27 cellular contexts compared by ENCODE assay signal in the genomic region with DNA sequence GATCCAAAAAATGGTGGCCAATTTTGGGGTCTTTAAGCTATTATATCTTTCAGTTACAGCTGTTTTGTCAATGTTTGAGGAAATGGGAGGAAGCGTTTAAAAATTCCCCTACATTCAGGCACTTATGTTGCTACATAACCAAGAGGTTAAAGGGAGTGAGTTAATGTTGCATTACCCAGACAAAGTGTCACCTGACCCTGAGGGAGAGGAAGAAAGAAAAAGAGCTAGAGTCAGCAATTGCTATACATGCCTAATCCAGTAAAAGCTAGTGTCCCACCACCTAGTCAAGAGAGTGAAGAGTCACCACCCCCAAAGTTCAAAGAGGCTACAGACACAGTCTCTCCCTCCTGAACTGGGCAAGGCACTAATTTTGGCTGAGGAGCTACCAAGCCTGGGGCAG.
"Had no signal": no experiment of that assay in that cellular context is flagged by ENCODE, and none has a peak within 500 bp of the region (broad histone marks: within the 10 kb centered on the region; RNA-seq: fewer than 3 reads in every experiment).

No MANE protein-coding gene starts in this region.

- DNase-seq: activated CD4-positive, alpha-beta T cell treated with anti-CD3 and anti-CD28 coated beads, Interleukin-2, amount 10 ng/mL, durations not matched to agents 7 days and 5 days; activated CD4-positive, CD25-positive, alpha-beta regulatory T cell treated with anti-CD3 and anti-CD28 coated beads, Interleukin-2, amount 50 U/mL, for 72 hours; activated CD8-positive, alpha-beta memory T cell treated with anti-CD3 and anti-CD28 coated beads, Interleukin-2, amount 10 ng/mL, durations not matched to agents 7 days and 5 days; activated CD8-positive, alpha-beta T cell treated with anti-CD3 and anti-CD28 coated beads for 36 hours; activated T-cell treated with anti-CD3 and anti-CD28 coated beads for 4 hours; aorta; caudate nucleus; dermis blood vessel endothelial cell; effector CD8-positive, alpha-beta T cell; foreskin melanocyte; hippocampal formation; kidney glomerular epithelial cell; left ventricle myocardium inferior; naive thymus-derived CD4-positive, alpha-beta T cell; ovary; stimulated activated CD4-positive, alpha-beta T cell treated with anti-CD3 and anti-CD28 coated beads, Interleukin-4, amount 100 ng/mL, for 24 hours; stimulated activated naive CD8-positive, alpha-beta T cell treated with anti-CD3 and anti-CD28 coated beads, Interleukin-15, Interleukin-2, amounts not matched to agents 100 U/mL and 50 U/mL, for 24 hours; substantia nigra; T-helper 2 cell; thyroid gland; upper lobe of right lung; WERI-Rb-1 had no signal

- H3K27me3 Mint-ChIP-seq: activated CD4-positive, alpha-beta T cell treated with anti-CD3 and anti-CD28 coated beads, Interleukin-2, amount 10 ng/mL, durations not matched to agents 7 days and 5 days; activated T-helper 17 cell treated with anti-CD3 and anti-CD28 coated beads, Interleukin-2, amount 50 U/mL, for 72 hours; brain had no signal

- H3K4me1 ChIP-seq: left ventricle myocardium inferior, prostate gland had no signal

- H3K36me3 ChIP-seq: left ventricle myocardium inferior, ovary, prostate gland, right atrium auricular region, thyroid gland, upper lobe of right lung had no signal

- H3K4me3 Mint-ChIP-seq: activated CD4-positive, alpha-beta T cell treated with anti-CD3 and anti-CD28 coated beads, Interleukin-2, amount 10 ng/mL, durations not matched to agents 7 days and 5 days; activated CD8-positive, alpha-beta memory T cell treated with anti-CD3 and anti-CD28 coated beads, Interleukin-2, amount 10 ng/mL, durations not matched to agents 7 days and 5 days; activated CD8-positive, alpha-beta T cell treated with anti-CD3 and anti-CD28 coated beads for 36 hours; activated T-helper 17 cell treated with anti-CD3 and anti-CD28 coated beads, Interleukin-2, amount 50 U/mL, for 72 hours; brain; naive thymus-derived CD4-positive, alpha-beta T cell had no signal

- H3K9me3 Mint-ChIP-seq: activated CD4-positive, alpha-beta T cell treated with anti-CD3 and anti-CD28 coated beads, Interleukin-2, amount 10 ng/mL, durations not matched to agents 7 days and 5 days; activated CD8-positive, alpha-beta T cell treated with anti-CD3 and anti-CD28 coated beads for 36 hours; activated naive CD4-positive, alpha-beta T cell treated with anti-CD3 and anti-CD28 coated beads, Interleukin-2, amount 50 U/mL, for 72 hours; activated T-helper 17 cell treated with anti-CD3 and anti-CD28 coated beads, Interleukin-2, amount 50 U/mL, for 72 hours; brain; naive thymus-derived CD4-positive, alpha-beta T cell had no signal

- H3K36me3 Mint-ChIP-seq: activated CD8-positive, alpha-beta memory T cell treated with anti-CD3 and anti-CD28 coated beads, Interleukin-2, amount 10 ng/mL, durations not matched to agents 7 days and 5 days; activated naive CD4-positive, alpha-beta T cell treated with anti-CD3 and anti-CD28 coated beads, Interleukin-2, amount 50 U/mL, for 72 hours; brain; naive thymus-derived CD4-positive, alpha-beta T cell had no signal

- H3K27me3 ChIP-seq: ovary, right atrium auricular region, thyroid gland had no signal

- H3K4me1 Mint-ChIP-seq: activated CD4-positive, alpha-beta T cell treated with anti-CD3 and anti-CD28 coated beads, Interleukin-2, amount 10 ng/mL, durations not matched to agents 7 days and 5 days; activated CD8-positive, alpha-beta memory T cell treated with anti-CD3 and anti-CD28 coated beads, Interleukin-2, amount 10 ng/mL, durations not matched to agents 7 days and 5 days; activated T-helper 17 cell treated with anti-CD3 and anti-CD28 coated beads, Interleukin-2, amount 50 U/mL, for 72 hours; brain; naive thymus-derived CD4-positive, alpha-beta T cell had no signal

- H3K9me3 ChIP-seq: left ventricle myocardium inferior, ovary, prostate gland, right atrium auricular region, thyroid gland, upper lobe of right lung had no signal

- H3K27ac Mint-ChIP-seq: activated CD4-positive, alpha-beta T cell treated with anti-CD3 and anti-CD28 coated beads, Interleukin-2, amount 10 ng/mL, durations not matched to agents 7 days and 5 days; activated CD8-positive, alpha-beta memory T cell treated with anti-CD3 and anti-CD28 coated beads, Interleukin-2, amount 10 ng/mL, durations not matched to agents 7 days and 5 days; activated CD8-positive, alpha-beta T cell treated with anti-CD3 and anti-CD28 coated beads for 36 hours; activated naive CD4-positive, alpha-beta T cell treated with anti-CD3 and anti-CD28 coated beads, Interleukin-2, amount 50 U/mL, for 72 hours; activated T-helper 17 cell treated with anti-CD3 and anti-CD28 coated beads, Interleukin-2, amount 50 U/mL, for 72 hours; brain; naive thymus-derived CD4-positive, alpha-beta T cell had no signal

- H3K4me3 ChIP-seq: left ventricle myocardium inferior, ovary, prostate gland, right atrium auricular region, thyroid gland, upper lobe of right lung had no signal
